In the genomic region with DNA sequence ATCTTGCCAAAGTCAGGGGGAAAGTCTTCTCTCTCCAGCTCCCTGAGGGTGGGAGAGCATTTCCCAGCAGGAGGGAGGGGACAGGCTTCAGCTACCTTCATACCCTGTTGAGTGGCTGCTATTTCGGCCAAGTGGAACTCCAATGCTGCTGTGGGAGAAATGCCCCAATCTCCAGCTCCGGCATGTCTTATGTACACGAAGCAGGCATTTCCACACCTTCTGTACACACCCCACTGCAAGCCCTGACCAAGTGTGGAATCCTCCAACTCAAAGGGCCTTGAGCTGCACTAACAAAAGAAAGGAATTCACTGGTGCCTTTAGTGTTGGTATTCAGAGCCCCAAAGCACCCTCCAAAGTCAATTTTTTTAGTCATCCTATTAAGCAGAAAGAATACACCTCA, we compare ENCODE assay signal across 17 cellular contexts.
DNase-seq lines count a peak whose midpoint lies in the region; ATAC-seq and TF ChIP-seq lines count a peak whose summit lies in the region.
"Had no signal": no experiment of that assay in that cellular context is flagged by ENCODE, and none has a peak within 500 bp of the region (broad histone marks: within the 10 kb centered on the region; RNA-seq: fewer than 3 reads in every experiment).

No MANE protein-coding gene starts in this region.

- peak; percentile 39 for ATAC-seq in esophagus mucosa
- ATAC-seq in lung (ENCODE audit: insufficient read depth, low FRiP score), result peak; percentile 62
- ATAC-seq in sciatic nerve, result peak; percentile 41
- no peak for ATAC-seq in GM19467 (IDR thresholded peaks at IDR 0.05; ENCODE audit: unreplicated experiment)
- ATAC-seq in GM21526 (IDR thresholded peaks at IDR 0.05; ENCODE audit: low FRiP score, unreplicated experiment), result no peak
- no peak for ATAC-seq in left ventricle myocardium superior
- ATAC-seq: GM23338 had no signal

- H3K36me3 ChIP-seq in GM23248 (ENCODE audit: low read depth), result no peaks in the 10 kb centered on the region
- no peaks in the 10 kb centered on the region for H3K36me3 ChIP-seq in lung (ENCODE audit: control insufficient read depth in 2 of 2, insufficient read depth in 2 of 2, low read length in 2 of 2)
- H3K36me3 ChIP-seq: BLaER1 had no signal

- H3K9ac ChIP-seq in GM23248, result no peak overlapping the region
- H3K9ac ChIP-seq: BLaER1 had no signal

- peak overlapping the region; percentile 5 for H3K4me2 ChIP-seq in GM23248 (ENCODE audit: unreplicated experiment)
- H3K4me2 ChIP-seq: BLaER1, GM23338 had no signal

- H3K79me2 ChIP-seq in GM23248 (ENCODE audit: insufficient read depth), result no peaks in the 10 kb centered on the region

- 98 to 100% methylated on average over 3 of the region's 3 CpGs for WGBS in GM23248 (ENCODE audit: low coverage in 1 of 2, low lambda C conversion rate in 2 of 2, missing lambda C conversion rate in 2 of 2), 2 experiments
- 58 to 87% methylated on average over 3 of the region's 3 CpGs for WGBS in lung, 2 donors

- H3K4me1 ChIP-seq in GM23248 (ENCODE audit: insufficient read depth), result peaks cover 30% of the 10 kb centered on the region
- no peaks in the 10 kb centered on the region for H3K4me1 ChIP-seq in lung (ENCODE audit: control insufficient read depth in 2 of 2, insufficient read depth in 2 of 2, low read length in 2 of 2)
- H3K4me1 ChIP-seq: BLaER1, Caco-2 had no signal

- H3F3A ChIP-seq in GM23248 (ENCODE audit: insufficient read depth), result peaks cover 17% of the 10 kb centered on the region; the same call in 1 of the 2 replicates

- no peaks in the 10 kb centered on the region for H3K27me3 ChIP-seq in GM23248 (replicated peaks; ENCODE audit: insufficient read depth)
- no peaks in the 10 kb centered on the region for H3K27me3 ChIP-seq in lung (ENCODE audit: control insufficient read depth, insufficient read depth)
- H3K27me3 ChIP-seq: BLaER1 had no signal

- no peaks in the 10 kb centered on the region for H4K20me1 ChIP-seq in GM23248 (ENCODE audit: insufficient read depth)
- H4K20me1 ChIP-seq: BLaER1 had no signal

- H3K9me3 ChIP-seq in GM23248 (ENCODE audit: low read depth) (no peaks in the 10 kb centered on the region), lung (ENCODE audit: control insufficient read depth in 2 of 2, insufficient read depth in 1 of 2, low read length in 1 of 2) (no peaks in the 10 kb centered on the region)
- H3K9me3 ChIP-seq: BLaER1, Caco-2 had no signal

- in situ Hi-C loops in GM23248 (cut with MboI), result no loop called here

- H3K27ac ChIP-seq in GM23248, result no peak overlapping the region
- no peak overlapping the region for H3K27ac ChIP-seq in lung (ENCODE audit: low read depth in 1 of 2, low read length in 1 of 2)
- H3K27ac ChIP-seq: 22Rv1, BLaER1 had no signal

- TF ChIP-seq CTCF in lung (IDR thresholded peaks at IDR 0.05; ENCODE audit: control extremely low read depth, extremely low read depth), result no peak

- no peak overlapping the region for H2AFZ ChIP-seq in GM23248
- H2AFZ ChIP-seq: GM23338 had no signal

- H3K4me3 ChIP-seq in GM23248 (no peak overlapping the region), lung (no peak overlapping the region)
- H3K4me3 ChIP-seq: BLaER1, GM23338 had no signal

- intact Hi-C loops in sciatic nerve (cut with DNase I), result no loop called here
- intact Hi-C loops in left ventricle myocardium superior (cut with micrococcal nuclease), result no loop called here

- DNase-seq in GM23248, result no peak
- no peak for DNase-seq in lung (ENCODE audit: low spot score)
- DNase-seq in sciatic nerve (ENCODE audit: low spot score), result no peak
- DNase-seq in left ventricle myocardium superior, result no peak
- DNase-seq in NCI-H1048 (lab: John Stamatoyannopoulos, UW), result no peak
- DNase-seq: AML-193; CD8-positive, alpha-beta memory T cell; DND-41; GF-D8; H9 had no signal

- 0 out of 2 replicates have a peak, but pooled peaks cover 7% of the 10 kb centered on the region for H3K9me2 ChIP-seq in GM23248 (ENCODE audit: insufficient read depth)

Comparison
In these comparisons a context has a peak if more than half of its experiments do, and no peak if none do; other contexts are left out.
1. ATAC-seq: peak in esophagus mucosa (single experiment), lung (single experiment) and sciatic nerve (single experiment); none in GM19467 (single experiment), GM21526 (single experiment) and left ventricle myocardium superior (single experiment).